18 cellular contexts compared by ENCODE assay signal in the genomic region with DNA sequence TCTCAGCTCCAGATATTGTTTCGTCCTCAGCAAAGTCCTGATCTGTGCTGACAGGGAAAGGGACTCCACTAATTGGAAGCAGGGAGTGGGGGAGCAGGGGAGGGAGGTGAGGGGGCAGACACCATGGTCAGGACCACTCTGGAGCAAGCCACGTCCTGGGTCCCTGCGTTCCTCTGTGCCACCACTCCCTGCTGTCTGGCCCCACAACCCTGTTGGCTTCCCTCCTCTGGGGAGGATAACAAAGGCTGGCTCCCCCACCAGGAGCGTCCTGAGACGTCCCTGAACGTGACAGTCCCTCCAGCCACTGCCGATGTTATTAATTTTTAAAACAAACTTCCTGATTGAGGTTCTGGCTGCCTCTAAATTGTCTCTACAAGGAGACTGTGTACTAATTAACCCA.
DNase-seq lines count a peak whose midpoint lies in the region; FAIRE-seq and TF ChIP-seq lines count a peak whose summit lies in the region.
"Had no signal": no experiment of that assay in that cellular context is flagged by ENCODE, and none has a peak within 500 bp of the region (broad histone marks: within the 10 kb centered on the region; RNA-seq: fewer than 3 reads in every experiment).

No MANE protein-coding gene starts in this region.

- CTCF ChIA-PET in A673 (lab: Charles Lee) = no interaction called here

- no peak overlapping the region for H3K4me2 ChIP-seq in mesenchymal stem cell (ENCODE audit: low read length, poor library complexity, severe bottlenecking)

- H3K79me1 ChIP-seq in mesenchymal stem cell (replicated peaks; ENCODE audit: low read length, poor library complexity, severe bottlenecking) = peaks cover 25% of the 10 kb centered on the region

- H3K27ac ChIP-seq in A673 (ENCODE audit: low read depth, low read length, poor library complexity, severe bottlenecking) (no peak overlapping the region), mesenchymal stem cell (ENCODE audit: low read length, poor library complexity, severe bottlenecking) (no peak overlapping the region)
- H3K27ac ChIP-seq: heart left ventricle, SK-N-MC, thoracic aorta had no signal

- 46% methylated on average over 7 of the region's 7 CpGs for WGBS in mesenchymal stem cell

- H3K4me1 ChIP-seq in A673 (ENCODE audit: insufficient read depth, low read length, poor library complexity, severe bottlenecking) (no peaks in the 10 kb centered on the region), mesenchymal stem cell (ENCODE audit: control insufficient read depth, insufficient read depth, low read depth, low read length) (no peaks in the 10 kb centered on the region)

- no peak for FAIRE-seq in RCC 7860 (lab: Jason Lieb, UNC)
- FAIRE-seq: kidney had no signal

- H3K27me3 ChIP-seq in A673 (replicated peaks; ENCODE audit: insufficient read depth, low read depth, low read length, poor library complexity) = no peaks in the 10 kb centered on the region
- H3K27me3 ChIP-seq in mesenchymal stem cell (ENCODE audit: control insufficient read depth in 1 of 2, insufficient read depth in 1 of 2, low read length in 2 of 2) = no peaks in the 10 kb centered on the region
- H3K27me3 ChIP-seq: esophagus squamous epithelium, heart left ventricle had no signal

- H3K4me3 ChIP-seq in A673 (ENCODE audit: low read depth, low read length, poor library complexity, severe bottlenecking) = no peak overlapping the region
- H3K4me3 ChIP-seq in mesenchymal stem cell (ENCODE audit: insufficient read depth in 1 of 2, low read depth in 1 of 2, low read length in 2 of 2) = no peak overlapping the region
- H3K4me3 ChIP-seq: esophagus squamous epithelium, SK-N-MC, thoracic aorta had no signal

- peak; percentile 7 for DNase-seq in A673 (ENCODE audit: low spot score)
- DNase-seq in D341Med (ENCODE audit: low spot score) = peak; percentile 80
- DNase-seq in NCI-H82 (lab: John Stamatoyannopoulos, UW) = peak; percentile 78
- DNase-seq in mesenchymal stem cell = no peak
- DNase-seq in cortex of kidney (lab: John Stamatoyannopoulos, UW) = no peak
- DNase-seq in NCI-H1048 (lab: John Stamatoyannopoulos, UW) = no peak
- no peak for DNase-seq in glomerular visceral epithelial cell (ENCODE audit: extremely low spot score)
- DNase-seq in RCC 7860 (ENCODE audit: low spot score) = no peak
- DNase-seq: activated CD4-positive, alpha-beta T cell treated with anti-CD3 and anti-CD28 coated beads, Interleukin-2, amount 10 ng/mL, durations not matched to agents 7 days and 5 days; activated naive CD4-positive, alpha-beta T cell treated with Interleukin-2 at 50 U/mL for 16 hours; esophagus squamous epithelium; heart left ventricle; kidney; OCI-M1; stimulated activated CD4-positive, alpha-beta T cell treated with anti-CD3 and anti-CD28 coated beads, Interleukin-4, amount 100 ng/mL, for 24 hours; stimulated activated CD8-positive, alpha-beta memory T cell treated with anti-CD3 and anti-CD28 coated beads, Interleukin-4, amount 100 ng/mL, for 48 hours had no signal

- no peak overlapping the region for H4K8ac ChIP-seq in mesenchymal stem cell (ENCODE audit: low read length)

- POLR2A ChIA-PET in A673 (lab: Charles Lee; ENCODE audit: low non-redundant PET) = no interaction called here

- H3K18ac ChIP-seq in mesenchymal stem cell (ENCODE audit: low read depth in 1 of 2, low read length in 2 of 2) = peak overlapping the region in 1 of 2 experiments; percentile 41

- no peak overlapping the region for H4K91ac ChIP-seq in mesenchymal stem cell (ENCODE audit: low read length)

- H2BK5ac ChIP-seq in mesenchymal stem cell (ENCODE audit: low read depth, low read length, poor library complexity, severe bottlenecking) = no peak overlapping the region

- no peak overlapping the region for H2AK5ac ChIP-seq in mesenchymal stem cell (ENCODE audit: low read length, severe bottlenecking)

- no peaks in the 10 kb centered on the region for H3K36me3 ChIP-seq in A673 (ENCODE audit: insufficient read depth, low read length, poor library complexity, severe bottlenecking)
- H3K36me3 ChIP-seq in mesenchymal stem cell (ENCODE audit: control insufficient read depth in 1 of 2, insufficient read depth in 2 of 2, low read depth in 1 of 2, low read length in 2 of 2) = peaks cover 0 to 11% of the 10 kb centered on the region in 2 experiments
- H3K36me3 ChIP-seq: esophagus squamous epithelium, heart left ventricle, thoracic aorta had no signal

- H3K9ac ChIP-seq in mesenchymal stem cell (ENCODE audit: low read length) = no peak overlapping the region

- peak overlapping the region in 1 of 2 experiments; percentile 6 for H2BK12ac ChIP-seq in mesenchymal stem cell (ENCODE audit: low read length in 2 of 2)

- H3K9me3 ChIP-seq in A673 (ENCODE audit: low read depth, low read length, poor library complexity, severe bottlenecking) = no peaks in the 10 kb centered on the region
- H3K9me3 ChIP-seq in mesenchymal stem cell (ENCODE audit: control insufficient read depth, low read length) = no peaks in the 10 kb centered on the region

- peak overlapping the region; percentile 8 for H2BK15ac ChIP-seq in mesenchymal stem cell (ENCODE audit: low read depth, poor library complexity, severe bottlenecking)

- TF ChIP-seq CTCF in A673 (conservative IDR thresholded peaks at IDR 0.05; ENCODE audit: low read depth, low read length) = no peak

- no peak overlapping the region for H3K23ac ChIP-seq in mesenchymal stem cell (ENCODE audit: low read length in 2 of 2)

- H3K4ac ChIP-seq in mesenchymal stem cell (ENCODE audit: low read depth in 1 of 2, low read length in 2 of 2) = no peak overlapping the region

- BruUV-seq in A673 (replicated peaks; lab: Mats Ljungman, UMichigan) = no TSS peak

- H3K14ac ChIP-seq in mesenchymal stem cell (ENCODE audit: low read length in 2 of 2) = no peak overlapping the region

- H2BK120ac ChIP-seq in mesenchymal stem cell (ENCODE audit: low read depth, low read length) = no peak overlapping the region

- H2AFZ ChIP-seq in mesenchymal stem cell (ENCODE audit: low read depth, low read length) = no peak overlapping the region

- intact Hi-C loops in A673 (cut with micrococcal nuclease; ENCODE audit: unreplicated experiment) = no loop called here

Comparison
In these comparisons a context has a peak if more than half of its experiments do, and no peak if none do; other contexts are left out.
1. DNase-seq: peak in A673 (single experiment), D341Med (single experiment) and NCI-H82 (single experiment); none in mesenchymal stem cell (single experiment), cortex of kidney (single experiment), NCI-H1048 (single experiment), glomerular visceral epithelial cell (single experiment) and RCC 7860 (single experiment).